In the genomic region with DNA sequence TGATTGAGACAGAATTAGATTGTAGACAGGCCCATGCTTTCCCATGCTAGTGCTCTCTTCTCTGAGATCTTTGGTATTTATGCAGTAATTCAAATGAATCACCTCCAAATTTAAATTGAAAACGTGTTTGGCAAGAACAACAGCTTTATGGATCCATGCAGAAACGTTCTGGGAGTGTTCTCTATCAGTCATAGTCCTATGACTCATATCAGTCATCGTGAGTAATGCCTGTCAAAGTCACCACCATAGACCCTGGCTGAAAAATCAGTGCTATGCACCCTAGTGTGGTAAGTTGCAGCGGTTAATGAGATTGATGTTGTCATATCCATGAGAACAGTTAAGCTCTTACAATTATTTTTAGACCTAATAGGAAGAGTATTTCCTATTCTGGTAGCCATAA, we compare ENCODE assay signal across 1 cellular context.
TF ChIP-seq lines count a peak whose summit lies in the region.

No MANE protein-coding gene starts in this region.

TF ChIP-seq in K562, 482 proteins besides CTCF, POLR2A, EP300 and RAD21 (continued from another document):
- TF ChIP-seq, protein P1, sequence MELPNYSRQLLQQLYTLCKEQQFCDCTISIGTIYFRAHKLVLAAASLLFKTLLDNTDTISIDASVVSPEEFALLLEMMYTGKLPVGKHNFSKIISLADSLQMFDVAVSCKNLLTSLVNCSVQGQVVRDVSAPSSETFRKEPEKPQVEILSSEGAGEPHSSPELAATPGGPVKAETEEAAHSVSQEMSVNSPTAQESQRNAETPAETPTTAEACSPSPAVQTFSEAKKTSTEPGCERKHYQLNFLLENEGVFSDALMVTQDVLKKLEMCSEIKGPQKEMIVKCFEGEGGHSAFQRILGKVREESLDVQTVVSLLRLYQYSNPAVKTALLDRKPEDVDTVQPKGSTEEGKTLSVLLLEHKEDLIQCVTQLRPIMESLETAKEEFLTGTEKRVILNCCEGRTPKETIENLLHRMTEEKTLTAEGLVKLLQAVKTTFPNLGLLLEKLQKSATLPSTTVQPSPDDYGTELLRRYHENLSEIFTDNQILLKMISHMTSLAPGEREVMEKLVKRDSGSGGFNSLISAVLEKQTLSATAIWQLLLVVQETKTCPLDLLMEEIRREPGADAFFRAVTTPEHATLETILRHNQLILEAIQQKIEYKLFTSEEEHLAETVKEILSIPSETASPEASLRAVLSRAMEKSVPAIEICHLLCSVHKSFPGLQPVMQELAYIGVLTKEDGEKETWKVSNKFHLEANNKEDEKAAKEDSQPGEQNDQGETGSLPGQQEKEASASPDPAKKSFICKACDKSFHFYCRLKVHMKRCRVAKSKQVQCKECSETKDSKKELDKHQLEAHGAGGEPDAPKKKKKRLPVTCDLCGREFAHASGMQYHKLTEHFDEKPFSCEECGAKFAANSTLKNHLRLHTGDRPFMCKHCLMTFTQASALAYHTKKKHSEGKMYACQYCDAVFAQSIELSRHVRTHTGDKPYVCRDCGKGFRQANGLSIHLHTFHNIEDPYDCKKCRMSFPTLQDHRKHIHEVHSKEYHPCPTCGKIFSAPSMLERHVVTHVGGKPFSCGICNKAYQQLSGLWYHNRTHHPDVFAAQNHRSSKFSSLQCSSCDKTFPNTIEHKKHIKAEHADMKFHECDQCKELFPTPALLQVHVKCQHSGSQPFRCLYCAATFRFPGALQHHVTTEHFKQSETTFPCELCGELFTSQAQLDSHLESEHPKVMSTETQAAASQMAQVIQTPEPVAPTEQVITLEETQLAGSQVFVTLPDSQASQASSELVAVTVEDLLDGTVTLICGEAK (IDR thresholded peaks at IDR 0.05): 0 out of 2 replicates have a peak, but pooled peaks have one; percentile 19
- TF ChIP-seq, protein P1 (CRISPR knock-in tag; IDR thresholded peaks at IDR 0.05): no peak
